Comparison of ENCODE assay signal across 9 cellular contexts in genomic region chr3:161559177-161559998, GRCh38.
DNase-seq lines count a peak whose midpoint lies in the region; ATAC-seq and TF ChIP-seq lines count a peak whose summit lies in the region.
"Had no signal": no experiment of that assay in that cellular context is flagged by ENCODE, and none has a peak within 500 bp of the region (broad histone marks: within the 10 kb centered on the region; RNA-seq: fewer than 3 reads in every experiment).

No MANE protein-coding gene starts in this region.

- H2BK120ac ChIP-seq in H9 (ENCODE audit: low read depth, low read length, poor library complexity, severe bottlenecking), result no peak overlapping the region

- H3K9ac ChIP-seq in H9 (ENCODE audit: extremely low read depth, insufficient read length, low read length), result no peak overlapping the region
- H3K9ac ChIP-seq in SU-DHL-6 (ENCODE audit: low read length), result no peak overlapping the region

- no peak overlapping the region for H3K4ac ChIP-seq in H9 (ENCODE audit: low read depth, low read length)

- H3K4me3 Mint-ChIP-seq in H9, result no peak overlapping the region
- no peak overlapping the region for H3K4me3 Mint-ChIP-seq in effector memory CD8-positive, alpha-beta T cell

- H3K9me3 ChIP-seq in H9 (ENCODE audit: control insufficient read depth, low read depth, low read length), result no peaks in the 10 kb centered on the region
- H3K9me3 ChIP-seq in SU-DHL-6 (ENCODE audit: insufficient read depth, low read length), result no peaks in the 10 kb centered on the region
- H3K9me3 ChIP-seq in spleen, result no peaks in the 10 kb centered on the region
- H3K9me3 ChIP-seq: SJSA1 had no signal

- no peak overlapping the region for H2AK5ac ChIP-seq in H9 (ENCODE audit: insufficient read length, low read length)

- H3K4me1 ChIP-seq in H9 (ENCODE audit: insufficient read depth, low read length) (no peaks in the 10 kb centered on the region), spleen (no peaks in the 10 kb centered on the region)
- H3K4me1 ChIP-seq: SJSA1 had no signal

- no peaks in the 10 kb centered on the region for H3F3A ChIP-seq in SU-DHL-6 (ENCODE audit: insufficient read depth)

- H4K91ac ChIP-seq in H9 (ENCODE audit: insufficient read length, low read depth, low read length), result no peak overlapping the region

- TF ChIP-seq CTCF in H9 (conservative IDR thresholded peaks at IDR 0.05), result peak; percentile 94
- TF ChIP-seq CTCF in SU-DHL-6 (IDR thresholded peaks at IDR 0.05; ENCODE audit: insufficient read depth, low read length, poor library complexity, severe bottlenecking), result peak; percentile 88
- TF ChIP-seq CTCF in spleen (IDR thresholded peaks at IDR 0.05 in 8 of 11, conservative IDR thresholded peaks at IDR 0.05 in 3 of 11), result peak in 8 of 11 experiments; percentile 9 to 61 (median 44)

- no peak overlapping the region for H3K4me3 ChIP-seq in SU-DHL-6 (ENCODE audit: insufficient read depth, low read length, poor library complexity, severe bottlenecking)
- no peak overlapping the region for H3K4me3 ChIP-seq in spleen
- H3K4me3 ChIP-seq: SJSA1 had no signal

- no peaks in the 10 kb centered on the region for H3K9me3 Mint-ChIP-seq in H9
- peaks cover 0 to 1% of the 10 kb centered on the region in 2 donors for H3K9me3 Mint-ChIP-seq in effector memory CD8-positive, alpha-beta T cell

- no peak overlapping the region for H3K18ac ChIP-seq in H9 (ENCODE audit: insufficient read length, low read depth, low read length)

- no peaks in the 10 kb centered on the region for H3K36me3 ChIP-seq in SU-DHL-6 (ENCODE audit: low read length)
- no peaks in the 10 kb centered on the region for H3K36me3 ChIP-seq in spleen
- H3K36me3 ChIP-seq: SJSA1 had no signal

- H3K79me1 ChIP-seq in H9 (ENCODE audit: insufficient read depth, low read depth, low read length, poor library complexity, severe bottlenecking), result no peaks in the 10 kb centered on the region

- no peak overlapping the region for H2BK12ac ChIP-seq in H9 (ENCODE audit: insufficient read length, low read depth, low read length)

- no peaks in the 10 kb centered on the region for H3K36me3 Mint-ChIP-seq in H9 (ENCODE audit: insufficient read depth in 1 of 3, low read depth in 3 of 3)
- no peaks in the 10 kb centered on the region for H3K36me3 Mint-ChIP-seq in effector memory CD8-positive, alpha-beta T cell (ENCODE audit: insufficient read depth)

- no peaks in the 10 kb centered on the region for H3K9me2 ChIP-seq in SU-DHL-6 (replicated peaks; ENCODE audit: insufficient read depth, low read length)

- H3K4me2 ChIP-seq in H9 (ENCODE audit: insufficient read depth, insufficient read length, low read length) (peak overlapping the region; percentile 16), SU-DHL-6 (ENCODE audit: low read depth, low read length, poor library complexity, severe bottlenecking) (no peak overlapping the region)

- no peaks in the 10 kb centered on the region for H3K27me3 Mint-ChIP-seq in H9 (ENCODE audit: low read depth)
- no peaks in the 10 kb centered on the region for H3K27me3 Mint-ChIP-seq in effector memory CD8-positive, alpha-beta T cell

- no peak overlapping the region for H3K27ac Mint-ChIP-seq in H9
- no peak overlapping the region for H3K27ac Mint-ChIP-seq in effector memory CD8-positive, alpha-beta T cell

- no peaks in the 10 kb centered on the region for H3K27me3 ChIP-seq in H9 (ENCODE audit: insufficient read depth, low read length)
- H3K27me3 ChIP-seq in SU-DHL-6 (ENCODE audit: low read length), result no peaks in the 10 kb centered on the region
- peaks cover 0 to 12% (median 0%) of the 10 kb centered on the region in 7 donors for H3K27me3 ChIP-seq in spleen (replicated peaks in 1 of 7)
- H3K27me3 ChIP-seq: SJSA1 had no signal

- no peak for TF ChIP-seq POLR2A in spleen (IDR thresholded peaks at IDR 0.05)

- H3K4me1 Mint-ChIP-seq in H9, result peaks cover 12 to 22% of the 10 kb centered on the region in 2 experiments
- H3K4me1 Mint-ChIP-seq in effector memory CD8-positive, alpha-beta T cell (ENCODE audit: low read depth in 2 of 2), result no peaks in the 10 kb centered on the region

- no peak overlapping the region for H3T11ph ChIP-seq in H9 (ENCODE audit: low read length)

- H4K5ac ChIP-seq in H9 (ENCODE audit: insufficient read length, low read depth, low read length), result no peak overlapping the region

- H3K79me2 ChIP-seq in H9 (ENCODE audit: insufficient read depth, low read length) (no peaks in the 10 kb centered on the region), SU-DHL-6 (ENCODE audit: insufficient read depth, low read length) (no peaks in the 10 kb centered on the region)

- H3K56ac ChIP-seq in H9 (ENCODE audit: insufficient read length, low read depth, low read length), result no peak overlapping the region

- H3K23ac ChIP-seq in H9 (ENCODE audit: insufficient read length, low read depth, low read length), result no peak overlapping the region

- H2AFZ ChIP-seq in H9 (ENCODE audit: low read length), result no peak overlapping the region
- H2AFZ ChIP-seq in SU-DHL-6 (ENCODE audit: low read depth, low read length, severe bottlenecking), result no peak overlapping the region

- no peak overlapping the region for H4K8ac ChIP-seq in H9 (replicated peaks; ENCODE audit: insufficient read length, low read depth, low read length)

- no peak for ATAC-seq in effector memory CD8-positive, alpha-beta T cell (replicated peaks)
- ATAC-seq in HG03196 (IDR thresholded peaks at IDR 0.05; ENCODE audit: unreplicated experiment), result no peak

- H3K14ac ChIP-seq in H9 (ENCODE audit: insufficient read depth, low read length), result no peak overlapping the region

- DNase-seq in DMS 273 (lab: John Stamatoyannopoulos, UW; ENCODE audit: unreplicated experiment) (peak; percentile 75), H9 (no peak), NCI-H1694 treated with DMSO at 0.1 percent for 48 hours (lab: John Stamatoyannopoulos, UW) (peak; percentile 50), glomerular visceral epithelial cell (ENCODE audit: extremely low spot score) (peak; percentile 40), spleen (no peak)
- no peak for DNase-seq in effector memory CD8-positive, alpha-beta T cell

- H3K23me2 ChIP-seq in H9 (ENCODE audit: insufficient read length, low read depth, low read length, poor library complexity, severe bottlenecking), result no peaks in the 10 kb centered on the region

- H2BK5ac ChIP-seq in H9 (ENCODE audit: insufficient read length, low read length), result no peak overlapping the region

- no peaks in the 10 kb centered on the region for H4K20me1 ChIP-seq in H9 (ENCODE audit: control insufficient read depth, insufficient read depth, insufficient read length)
- no peaks in the 10 kb centered on the region for H4K20me1 ChIP-seq in SU-DHL-6 (ENCODE audit: low read depth, low read length)

- no CpG with 5 or more reads among the region's 6 CpGs for WGBS in H9 (ENCODE audit: extremely low coverage, insufficient read length, low lambda C conversion rate)
- 20 to 27% (median 20%) methylated on average over 6 of the region's 6 CpGs for WGBS in spleen, 5 donors

- H2BK15ac ChIP-seq in H9 (ENCODE audit: low read depth, low read length), result no peak overlapping the region

- no peak overlapping the region for H2BK20ac ChIP-seq in H9 (ENCODE audit: low read depth, low read length, poor library complexity, severe bottlenecking)

- intact Hi-C loops in spleen (cut with DNase I; ENCODE audit: low total_unique reads), result no loop called here

- H3K27ac ChIP-seq in H9 (ENCODE audit: insufficient read length, low read depth, low read length) (no peak overlapping the region), SU-DHL-6 (ENCODE audit: low read depth, low read length) (no peak overlapping the region), spleen (no peak overlapping the region)
- H3K27ac ChIP-seq: SJSA1 had no signal

Comparison
In these comparisons a context has a peak if more than half of its experiments do, and no peak if none do; other contexts are left out.
1. DNase-seq: peak in DMS 273 (single experiment), NCI-H1694 treated with DMSO at 0.1 percent for 48 hours (single experiment) and glomerular visceral epithelial cell (single experiment); none in H9 (single experiment), spleen (single experiment) and effector memory CD8-positive, alpha-beta T cell (0 of 3).
2. Peak in every context shown above with its lines, with median percentiles within 50 percentile points of each other: CTCF ChIP-seq.